In genomic region chr12:19775241-19775640, GRCh38 we compare ENCODE assay signal across 25 cellular contexts.
"Had no signal": no experiment of that assay in that cellular context is flagged by ENCODE, and none has a peak within 500 bp of the region (broad histone marks: within the 10 kb centered on the region; RNA-seq: fewer than 3 reads in every experiment).

No MANE protein-coding gene starts in this region.

- H3K4me1 ChIP-seq: lower lobe of right lung, parathyroid adenoma, psoas muscle, right lobe of liver, testis, uterus had no signal

- H3K27ac ChIP-seq: left lung, lower lobe of right lung, neutrophil, parathyroid adenoma, psoas muscle, right lobe of liver, testis, tibial nerve, uterus had no signal

- ATAC-seq: left colon; left lung; lower lobe of right lung; naive thymus-derived CD8-positive, alpha-beta T cell; psoas muscle; right lobe of liver; stimulated activated memory B cell treated with anti-CD40 and anti-IgM and Interleukin-4, amounts not matched to agents 10 μg/mL and 1 μg/mL and 100 μg/mL, for 72 hours; stimulated activated naive CD8-positive, alpha-beta T cell treated with anti-CD3 and anti-CD28 coated beads, Interleukin-15, amount 100 ng/mL, for 72 hours had no signal

- DNase-seq: hippocampal formation; kidney glomerular epithelial cell; left colon; lower lobe of right lung; mammary epithelial cell; mesenchymal stem cell; naive thymus-derived CD8-positive, alpha-beta T cell; occipital lobe; psoas muscle; right lobe of liver; stimulated activated CD4-positive, alpha-beta T cell treated with anti-CD3 and anti-CD28 coated beads, Interleukin-1b, Interleukin-23, amount 100 ng/mL, for 48 hours; stimulated activated CD4-positive, alpha-beta T cell treated with anti-CD3 and anti-CD28 coated beads, Interleukin-2, amount 100 ng/mL, for 48 hours; stimulated activated CD4-positive, alpha-beta T cell treated with anti-CD3 and anti-CD28 coated beads, Interleukin-4, amount 100 ng/mL, for 4 hours; stimulated activated CD8-positive, alpha-beta memory T cell treated with anti-CD3 and anti-CD28 coated beads, Interleukin-4, amount 100 ng/mL, for 48 hours; stimulated activated naive CD4-positive, alpha-beta T cell treated with Interleukin-2 at 50 U/mL for 16 hours; stimulated activated naive CD8-positive, alpha-beta T cell treated with anti-CD3 and anti-CD28 coated beads, Interleukin-15, amount 100 ng/mL, for 72 hours; substantia nigra; testis; uterus had no signal

- H3K27me3 ChIP-seq: left lung, neutrophil, right lobe of liver, testis, tibial nerve, uterus had no signal

- H3K4me3 ChIP-seq: left lung, lower lobe of right lung, psoas muscle, right lobe of liver, smooth muscle cell, tibial nerve, uterus had no signal

- H3K36me3 ChIP-seq: left lung, lower lobe of right lung, neutrophil, right lobe of liver, tibial nerve, uterus had no signal

- H3K9me3 ChIP-seq: left lung, lower lobe of right lung, neutrophil, psoas muscle, right lobe of liver, testis, tibial nerve, uterus had no signal
